In the genomic region with DNA sequence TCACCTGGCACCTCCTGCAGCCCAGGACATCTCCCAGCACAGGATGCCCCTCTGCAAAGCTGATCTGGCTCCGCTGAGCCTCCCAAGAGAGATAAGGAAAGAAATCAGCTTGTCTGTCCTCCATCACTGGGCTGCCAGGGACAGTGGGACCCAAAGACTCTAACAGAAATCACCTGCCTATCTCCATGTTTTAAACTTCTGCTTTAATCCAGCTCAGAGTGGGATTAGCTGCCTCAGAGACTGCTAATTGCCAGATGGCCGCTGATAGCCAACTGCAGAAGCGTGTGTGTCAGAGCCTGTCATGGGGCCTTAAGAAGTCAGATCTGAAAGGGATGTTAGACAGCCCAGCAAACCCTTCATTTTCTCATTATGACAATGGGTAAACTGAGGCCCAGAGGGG, we compare ENCODE assay signal across 20 cellular contexts.
"Had no signal": no experiment of that assay in that cellular context is flagged by ENCODE, and none has a peak within 500 bp of the region (broad histone marks: within the 10 kb centered on the region; RNA-seq: fewer than 3 reads in every experiment).

No MANE protein-coding gene starts in this region.

- H3K9me3 ChIP-seq: sigmoid colon, stomach, thoracic aorta, transverse colon had no signal

- H3K4me3 Mint-ChIP-seq: naive B cell, nephron progenitor cell had no signal

- H3K4me1 ChIP-seq: stomach, transverse colon had no signal

- H3K27me3 ChIP-seq: sigmoid colon, stomach, transverse colon had no signal

- ATAC-seq: left colon, left ventricle myocardium superior had no signal

- H3K4me1 Mint-ChIP-seq: naive B cell, nephron progenitor cell had no signal

- H3K27me3 Mint-ChIP-seq: naive B cell had no signal

- H3K27ac Mint-ChIP-seq: naive B cell, nephron progenitor cell had no signal

- H3K9me3 Mint-ChIP-seq: nephron progenitor cell had no signal

- DNase-seq: effector CD4-positive, alpha-beta T cell; foreskin melanocyte; head of caudate nucleus; hippocampal formation; left colon; left ventricle myocardium superior; mesenchymal stem cell; naive B cell; nephron progenitor cell; posterior cingulate gyrus; sigmoid colon; stimulated activated CD4-positive, alpha-beta T cell treated with anti-CD3 and anti-CD28 coated beads, Interleukin-2, amount 100 ng/mL, for 24 hours; stimulated activated naive CD4-positive, alpha-beta T cell; stomach; substantia nigra; transverse colon had no signal

- H3K27ac ChIP-seq: coronary artery, sigmoid colon, skin epidermis, stomach, thoracic aorta, transverse colon had no signal

- H3K36me3 Mint-ChIP-seq: naive B cell had no signal

- H3K36me3 ChIP-seq: sigmoid colon, stomach, thoracic aorta, transverse colon had no signal

- H3K4me3 ChIP-seq: coronary artery, lung, sigmoid colon, skin epidermis, stomach, thoracic aorta, transverse colon had no signal
